Comparison of ENCODE assay signal across 27 cellular contexts in the genomic region with DNA sequence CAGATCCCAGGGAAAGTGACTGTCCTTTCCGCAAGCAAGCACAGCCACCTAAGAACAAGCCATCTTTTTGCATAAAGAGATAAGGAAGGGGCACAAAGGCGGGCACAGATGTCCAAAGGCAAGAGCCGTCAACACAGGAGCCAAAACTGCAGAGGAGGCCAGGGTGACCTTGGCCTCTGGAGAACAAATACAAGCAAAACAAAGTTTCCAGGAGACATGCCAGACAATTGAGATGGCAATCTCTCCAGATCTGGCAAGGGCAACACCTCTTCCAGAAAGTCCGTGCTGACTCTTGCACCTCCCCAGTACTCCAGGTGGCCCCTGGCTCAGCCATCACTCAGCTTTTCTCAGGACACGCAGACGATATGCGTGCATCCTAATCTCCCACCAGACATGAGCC. TPM values are rescaled to one million over a fixed set of nuclear protein-coding genes. Genes with fewer than 3 reads are reported as not detected.
"Had no signal": no experiment of that assay in that cellular context is flagged by ENCODE, and none has a peak within 500 bp of the region (broad histone marks: within the 10 kb centered on the region; RNA-seq: fewer than 3 reads in every experiment).

No MANE protein-coding gene starts in this region.

- H3K27ac ChIP-seq: ascending aorta, cardiac muscle cell, Peyer's patch, RWPE1, SJCRH30, WERI-Rb-1 had no signal

- H3K36me3 ChIP-seq: ascending aorta, cardiac muscle cell, Peyer's patch, SJCRH30, WERI-Rb-1 had no signal

- H3K4me1 ChIP-seq: ascending aorta, Peyer's patch, SJCRH30 had no signal

- H3K9me3 ChIP-seq: ascending aorta, Peyer's patch, SJCRH30, SK-N-SH had no signal

- ATAC-seq: activated CD8-positive, alpha-beta T cell treated with anti-CD3 and anti-CD28 coated beads, Interleukin-2, amount 10 ng/mL, durations not matched to agents 7 days and 5 days; K562 had no signal

- H3K4me2 ChIP-seq: SK-N-SH had no signal

- DNase-seq: activated CD4-positive, alpha-beta T cell treated with anti-CD3 and anti-CD28 coated beads for 4 hours; activated CD4-positive, alpha-beta T cell treated with anti-CD3 and anti-CD28 coated beads, Interleukin-2, amount 50 U/mL, for 4 hours; activated CD8-positive, alpha-beta memory T cell treated with anti-CD3 and anti-CD28 coated beads, Interleukin-2, amount 50 U/mL, for 48 hours; activated CD8-positive, alpha-beta T cell treated with anti-CD3 and anti-CD28 coated beads, Interleukin-2, amount 10 ng/mL, durations not matched to agents 7 days and 5 days; activated naive CD4-positive, alpha-beta T cell treated with anti-CD3 and anti-CD28 coated beads, Interleukin-2, amount 50 U/mL, for 16 hours; activated T-cell treated with anti-CD3 and anti-CD28 coated beads, Interleukin-2, amount 50 U/mL, for 1 hour; amniotic stem cell; Kasumi-1; NCI-H1092; NCI-H1417; NCI-H1930; NCI-H2171; NCI-H345; NCI-H510A; NCI-H69; Peyer's patch; Right ventricle myocardium superior; SJCRH30; SK-N-SH; T-helper 1 cell; WERI-Rb-1 had no signal

- H3K4me3 Mint-ChIP-seq: activated CD8-positive, alpha-beta T cell treated with anti-CD3 and anti-CD28 coated beads, Interleukin-2, amount 10 ng/mL, durations not matched to agents 7 days and 5 days; brain had no signal

- H3K4me3 ChIP-seq: ascending aorta, cardiac muscle cell, K562, Peyer's patch, SJCRH30 had no signal

- H3K36me3 Mint-ChIP-seq: brain had no signal

- H3K27me3 ChIP-seq: ascending aorta, cardiac muscle cell, Peyer's patch, SJCRH30 had no signal

- H3K9ac ChIP-seq: SK-N-SH had no signal

- H3K27ac Mint-ChIP-seq: activated CD8-positive, alpha-beta T cell treated with anti-CD3 and anti-CD28 coated beads, Interleukin-2, amount 10 ng/mL, durations not matched to agents 7 days and 5 days; brain had no signal

RNA-seq across cellular contexts. Expression of a gene that starts 58.2 kb away (rescaled TPM):
- total RNA-seq: activated CD8-positive, alpha-beta T cell treated with anti-CD3 and anti-CD28 coated beads, Interleukin-2, amount 10 ng/mL, durations not matched to agents 7 days and 5 days; ascending aorta; cardiac muscle cell; K562; Peyer's patch; Right ventricle myocardium superior; SJCRH30; T-helper 2 cell treated with Interferon-gamma antibody and Interleukin-4, amounts not matched to agents 100 ng/mL and 5 ng/mL, for 36 hours had no signal
- polyA plus RNA-seq: cardiac muscle cell, SK-N-SH had no signal
